In genomic region chr5:58967597-58968281, GRCh38 we compare ENCODE assay signal across 18 cellular contexts.
"Had no signal": no experiment of that assay in that cellular context is flagged by ENCODE, and none has a peak within 500 bp of the region (broad histone marks: within the 10 kb centered on the region; RNA-seq: fewer than 3 reads in every experiment).

No MANE protein-coding gene starts in this region.

- H3K9me3 Mint-ChIP-seq: brain; memory B cell; nephron; stimulated activated naive CD8-positive, alpha-beta T cell treated with anti-CD3 and anti-CD28 coated beads, Interleukin-15, Interleukin-2, amounts not matched to agents 100 ng/mL and 50 ng/mL, for 24 hours had no signal

- H3K4me3 Mint-ChIP-seq: activated naive CD8-positive, alpha-beta T cell; brain; memory B cell; nephron; stimulated activated naive CD8-positive, alpha-beta T cell treated with anti-CD3 and anti-CD28 coated beads, Interleukin-15, Interleukin-2, amounts not matched to agents 100 ng/mL and 50 ng/mL, for 24 hours had no signal

- H3K27ac Mint-ChIP-seq: brain; memory B cell; stimulated activated naive CD8-positive, alpha-beta T cell treated with anti-CD3 and anti-CD28 coated beads, Interleukin-15, Interleukin-2, amounts not matched to agents 100 ng/mL and 50 ng/mL, for 24 hours had no signal

- H3K4me1 Mint-ChIP-seq: nephron had no signal

- H3K36me3 Mint-ChIP-seq: activated naive CD8-positive, alpha-beta T cell; brain; memory B cell had no signal

- H3K27me3 Mint-ChIP-seq: activated naive CD8-positive, alpha-beta T cell; brain; stimulated activated naive CD8-positive, alpha-beta T cell treated with anti-CD3 and anti-CD28 coated beads, Interleukin-15, Interleukin-2, amounts not matched to agents 100 ng/mL and 50 ng/mL, for 24 hours had no signal

- ATAC-seq: left lung, SK-N-SH treated with all-trans-retinoic acid at 6 μM for 48 hours had no signal

- H3K9me3 ChIP-seq: esophagus squamous epithelium, left lung, right atrium auricular region, testis had no signal

- H3K27ac ChIP-seq: coronary artery, esophagus squamous epithelium, left lung, right atrium auricular region, skin epidermis, testis, WERI-Rb-1 had no signal

- H3K4me1 ChIP-seq: esophagus squamous epithelium, left lung, right atrium auricular region, testis had no signal

- H3K36me3 ChIP-seq: esophagus squamous epithelium, left lung, right atrium auricular region, WERI-Rb-1 had no signal

- DNase-seq: central memory CD4-positive, alpha-beta T cell; effector CD4-positive, alpha-beta T cell; esophagus squamous epithelium; hippocampal formation; left lung; occipital lobe; stimulated activated CD4-positive, alpha-beta T cell treated with anti-CD3 and anti-CD28 coated beads, Interleukin-4, amount 100 ng/mL, for 24 hours; testis; WERI-Rb-1 had no signal

- H3K27me3 ChIP-seq: esophagus squamous epithelium, left lung, right atrium auricular region, testis had no signal

- H3K4me3 ChIP-seq: coronary artery, esophagus squamous epithelium, left lung, right atrium auricular region, skin epidermis, testis had no signal
